Comparison of ENCODE assay signal across 1 cellular context in the genomic region with DNA sequence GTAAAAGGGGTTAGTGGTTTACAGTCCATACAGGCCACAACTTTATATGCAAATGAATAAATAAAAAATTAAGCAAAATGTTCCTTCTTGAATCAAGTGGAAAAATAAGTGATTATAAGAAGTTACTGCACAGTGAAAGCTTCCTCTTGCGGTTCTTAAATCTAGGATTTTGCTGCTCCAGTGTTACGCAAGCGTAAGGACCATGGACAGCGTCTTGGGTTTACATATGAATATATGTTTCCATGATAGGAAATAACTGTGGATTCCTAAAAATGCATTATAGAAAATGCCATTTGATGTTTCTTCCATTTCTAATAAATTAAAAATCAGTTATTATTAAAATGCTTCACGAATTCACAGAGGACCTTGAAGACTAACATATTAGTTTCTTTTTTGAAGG.
TF ChIP-seq lines count a peak whose summit lies in the region.

No MANE protein-coding gene starts in this region.

TF ChIP-seq in GM23338, 12 proteins besides CTCF, POLR2A, EP300 and RAD21 (continued from another document):
- TF ChIP-seq ZNF462 (CRISPR knock-in tag; IDR thresholded peaks at IDR 0.05) (no peak), NANOG (IDR thresholded peaks at IDR 0.05; ENCODE audit: borderline replicate concordance) (no peak), EZH2 (IDR thresholded peaks at IDR 0.05; ENCODE audit: low read depth, unreplicated experiment) (no peak), STAT1 (IDR thresholded peaks at IDR 0.05; ENCODE audit: unreplicated experiment) (no peak), POLR2AphosphoS5 (IDR thresholded peaks at IDR 0.05; ENCODE audit: low read depth) (no peak)
- TF ChIP-seq, protein P1, sequence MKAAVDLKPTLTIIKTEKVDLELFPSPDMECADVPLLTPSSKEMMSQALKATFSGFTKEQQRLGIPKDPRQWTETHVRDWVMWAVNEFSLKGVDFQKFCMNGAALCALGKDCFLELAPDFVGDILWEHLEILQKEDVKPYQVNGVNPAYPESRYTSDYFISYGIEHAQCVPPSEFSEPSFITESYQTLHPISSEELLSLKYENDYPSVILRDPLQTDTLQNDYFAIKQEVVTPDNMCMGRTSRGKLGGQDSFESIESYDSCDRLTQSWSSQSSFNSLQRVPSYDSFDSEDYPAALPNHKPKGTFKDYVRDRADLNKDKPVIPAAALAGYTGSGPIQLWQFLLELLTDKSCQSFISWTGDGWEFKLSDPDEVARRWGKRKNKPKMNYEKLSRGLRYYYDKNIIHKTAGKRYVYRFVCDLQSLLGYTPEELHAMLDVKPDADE (IDR thresholded peaks at IDR 0.05): no peak
- TF ChIP-seq, protein P2, sequence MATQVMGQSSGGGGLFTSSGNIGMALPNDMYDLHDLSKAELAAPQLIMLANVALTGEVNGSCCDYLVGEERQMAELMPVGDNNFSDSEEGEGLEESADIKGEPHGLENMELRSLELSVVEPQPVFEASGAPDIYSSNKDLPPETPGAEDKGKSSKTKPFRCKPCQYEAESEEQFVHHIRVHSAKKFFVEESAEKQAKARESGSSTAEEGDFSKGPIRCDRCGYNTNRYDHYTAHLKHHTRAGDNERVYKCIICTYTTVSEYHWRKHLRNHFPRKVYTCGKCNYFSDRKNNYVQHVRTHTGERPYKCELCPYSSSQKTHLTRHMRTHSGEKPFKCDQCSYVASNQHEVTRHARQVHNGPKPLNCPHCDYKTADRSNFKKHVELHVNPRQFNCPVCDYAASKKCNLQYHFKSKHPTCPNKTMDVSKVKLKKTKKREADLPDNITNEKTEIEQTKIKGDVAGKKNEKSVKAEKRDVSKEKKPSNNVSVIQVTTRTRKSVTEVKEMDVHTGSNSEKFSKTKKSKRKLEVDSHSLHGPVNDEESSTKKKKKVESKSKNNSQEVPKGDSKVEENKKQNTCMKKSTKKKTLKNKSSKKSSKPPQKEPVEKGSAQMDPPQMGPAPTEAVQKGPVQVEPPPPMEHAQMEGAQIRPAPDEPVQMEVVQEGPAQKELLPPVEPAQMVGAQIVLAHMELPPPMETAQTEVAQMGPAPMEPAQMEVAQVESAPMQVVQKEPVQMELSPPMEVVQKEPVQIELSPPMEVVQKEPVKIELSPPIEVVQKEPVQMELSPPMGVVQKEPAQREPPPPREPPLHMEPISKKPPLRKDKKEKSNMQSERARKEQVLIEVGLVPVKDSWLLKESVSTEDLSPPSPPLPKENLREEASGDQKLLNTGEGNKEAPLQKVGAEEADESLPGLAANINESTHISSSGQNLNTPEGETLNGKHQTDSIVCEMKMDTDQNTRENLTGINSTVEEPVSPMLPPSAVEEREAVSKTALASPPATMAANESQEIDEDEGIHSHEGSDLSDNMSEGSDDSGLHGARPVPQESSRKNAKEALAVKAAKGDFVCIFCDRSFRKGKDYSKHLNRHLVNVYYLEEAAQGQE (IDR thresholded peaks at IDR 0.05; ENCODE audit: unreplicated experiment): peak; percentile 93
